In genomic region chr2:96967436-96967835, GRCh38 we compare ENCODE assay signal across 26 cellular contexts. TPM values are rescaled to one million over a fixed set of nuclear protein-coding genes. Genes with fewer than 3 reads are reported as not detected.
DNase-seq lines count a peak whose midpoint lies in the region; ATAC-seq, FAIRE-seq and TF ChIP-seq lines count a peak whose summit lies in the region.
"Had no signal": no experiment of that assay in that cellular context is flagged by ENCODE, and none has a peak within 500 bp of the region (broad histone marks: within the 10 kb centered on the region; RNA-seq: fewer than 3 reads in every experiment).

No MANE protein-coding gene starts in this region.

- H3K9me3 ChIP-seq in neuronal stem cell (replicated peaks in 1 of 2; ENCODE audit: control insufficient read depth in 2 of 2, insufficient read depth in 1 of 2, low read depth in 1 of 2, low read length in 2 of 2), result no peaks in the 10 kb centered on the region
- H3K9me3 ChIP-seq: HAP-1 had no signal

- no peak overlapping the region for H4K8ac ChIP-seq in neuronal stem cell (ENCODE audit: low read depth, low read length)

- no peak overlapping the region for H3K23ac ChIP-seq in neuronal stem cell (ENCODE audit: low read depth, low read length, poor library complexity)

- H3K18ac ChIP-seq in neuronal stem cell (ENCODE audit: low read length), result no peak overlapping the region

- H3K9me3 Mint-ChIP-seq in activated naive CD8-positive, alpha-beta T cell treated with anti-CD3 and anti-CD28 coated beads, Interleukin-2, amount 10 ng/mL, durations not matched to agents 7 days and 5 days, result no peaks in the 10 kb centered on the region
- H3K9me3 Mint-ChIP-seq in activated naive CD8-positive, alpha-beta T cell treated with anti-CD3 and anti-CD28 coated beads, Interleukin-2, amount 50 U/mL, for 24 hours, result no peaks in the 10 kb centered on the region
- H3K9me3 Mint-ChIP-seq in CD14-positive monocyte (peaks cover 0 to 1% (median 0%) of the 10 kb centered on the region in 7 donors), Calu3 (ENCODE audit: low read depth, unreplicated experiment) (no peaks in the 10 kb centered on the region)
- H3K9me3 Mint-ChIP-seq: GM23338, HFFc6 had no signal

- peaks cover 2% of the 10 kb centered on the region for H3K79me1 ChIP-seq in neuronal stem cell (ENCODE audit: low read depth, low read length)

- POLR2A ChIA-PET in activated naive CD8-positive, alpha-beta T cell treated with anti-CD3 and anti-CD28 coated beads, Interleukin-2, amount 10 ng/mL, durations not matched to agents 7 days and 5 days (lab: Charles Lee), result interaction anchor here (0.9 kb wide), 1 partner anchor 109 kb away, joined by 5 read pairs; the partner anchor contains the start of gene ANKRD39

- H2BK12ac ChIP-seq in neuronal stem cell (ENCODE audit: low read length), result no peak overlapping the region

- intact Hi-C loops in CD14-positive monocyte (cut with micrococcal nuclease), result no loop called here
- intact Hi-C loops in Calu3 (cut with micrococcal nuclease; ENCODE audit: unreplicated experiment), result no loop called here

- TF ChIP-seq CTCF in CD14-positive monocyte (IDR thresholded peaks at IDR 0.05), result no peak
- no peak for TF ChIP-seq CTCF in Calu3 (IDR thresholded peaks at IDR 0.05; ENCODE audit: unreplicated experiment)

- CTCF ChIA-PET in Calu3 (lab: Charles Lee), result no interaction called here

- no peak overlapping the region for H3K4me3 ChIP-seq in neuronal stem cell (ENCODE audit: low read length in 2 of 2)
- H3K4me3 ChIP-seq: GM23338, HAP-1 had no signal

- no peaks in the 10 kb centered on the region for H3K36me3 ChIP-seq in neuronal stem cell (replicated peaks in 1 of 2; ENCODE audit: control insufficient read depth in 2 of 2, insufficient read depth in 2 of 2, low read length in 2 of 2)
- H3K36me3 ChIP-seq: HAP-1 had no signal

- H3K27me3 ChIP-seq in neuronal stem cell (ENCODE audit: control insufficient read depth in 3 of 3, insufficient read depth in 3 of 3, low read depth in 1 of 3, low read length in 3 of 3), result peaks cover 0 to 36% (median 0%) of the 10 kb centered on the region in 3 experiments

- peaks cover 4% of the 10 kb centered on the region for H3K27me3 Mint-ChIP-seq in activated naive CD8-positive, alpha-beta T cell treated with anti-CD3 and anti-CD28 coated beads, Interleukin-2, amount 10 ng/mL, durations not matched to agents 7 days and 5 days
- H3K27me3 Mint-ChIP-seq in activated naive CD8-positive, alpha-beta T cell treated with anti-CD3 and anti-CD28 coated beads, Interleukin-2, amount 50 U/mL, for 24 hours, result peaks cover 4% of the 10 kb centered on the region
- peaks cover 8 to 22% (median 15%) of the 10 kb centered on the region in 3 donors for H3K27me3 Mint-ChIP-seq in CD14-positive monocyte (ENCODE audit: low read depth in 3 of 3)
- H3K27me3 Mint-ChIP-seq in Calu3 (ENCODE audit: unreplicated experiment), result peaks cover 59% of the 10 kb centered on the region

- H3K27ac Mint-ChIP-seq in activated naive CD8-positive, alpha-beta T cell treated with anti-CD3 and anti-CD28 coated beads, Interleukin-2, amount 10 ng/mL, durations not matched to agents 7 days and 5 days, result peak overlapping the region; percentile 61
- no peak overlapping the region for H3K27ac Mint-ChIP-seq in activated naive CD8-positive, alpha-beta T cell treated with anti-CD3 and anti-CD28 coated beads, Interleukin-2, amount 50 U/mL, for 24 hours
- H3K27ac Mint-ChIP-seq in CD14-positive monocyte (no peak overlapping the region), Calu3 (ENCODE audit: unreplicated experiment) (no peak overlapping the region)
- H3K27ac Mint-ChIP-seq: GM23338, HFFc6 had no signal

- H3K4me3 Mint-ChIP-seq in activated naive CD8-positive, alpha-beta T cell treated with anti-CD3 and anti-CD28 coated beads, Interleukin-2, amount 10 ng/mL, durations not matched to agents 7 days and 5 days, result peak overlapping the region; percentile 38
- H3K4me3 Mint-ChIP-seq in activated naive CD8-positive, alpha-beta T cell treated with anti-CD3 and anti-CD28 coated beads, Interleukin-2, amount 50 U/mL, for 24 hours, result no peak overlapping the region
- H3K4me3 Mint-ChIP-seq in CD14-positive monocyte (no peak overlapping the region), Calu3 (ENCODE audit: low read depth, unreplicated experiment) (no peak overlapping the region)
- H3K4me3 Mint-ChIP-seq: GM23338, HFFc6 had no signal

- no peak overlapping the region for H3K4me2 ChIP-seq in neuronal stem cell (ENCODE audit: insufficient read depth, low read length, poor library complexity, severe bottlenecking)
- H3K4me2 ChIP-seq: GM23338 had no signal

- H4K91ac ChIP-seq in neuronal stem cell (ENCODE audit: low read depth, low read length, poor library complexity), result no peak overlapping the region

- no peak overlapping the region for H2BK5ac ChIP-seq in neuronal stem cell (ENCODE audit: low read length)

- H2AK5ac ChIP-seq in neuronal stem cell (ENCODE audit: low read depth, low read length), result no peak overlapping the region

- FAIRE-seq in HTR-8/SVneo (lab: Jason Lieb, UNC), result peak; percentile 44
- FAIRE-seq: GM18507 had no signal

- H3K36me3 Mint-ChIP-seq in activated naive CD8-positive, alpha-beta T cell treated with anti-CD3 and anti-CD28 coated beads, Interleukin-2, amount 10 ng/mL, durations not matched to agents 7 days and 5 days, result peaks cover 3% of the 10 kb centered on the region
- no peaks in the 10 kb centered on the region for H3K36me3 Mint-ChIP-seq in activated naive CD8-positive, alpha-beta T cell treated with anti-CD3 and anti-CD28 coated beads, Interleukin-2, amount 50 U/mL, for 24 hours (ENCODE audit: low read depth)
- H3K36me3 Mint-ChIP-seq in CD14-positive monocyte, result no peaks in the 10 kb centered on the region
- no peaks in the 10 kb centered on the region for H3K36me3 Mint-ChIP-seq in Calu3 (ENCODE audit: insufficient read depth, unreplicated experiment)

- no peak overlapping the region for H2BK120ac ChIP-seq in neuronal stem cell (ENCODE audit: low read depth, low read length)

- no peak for ATAC-seq in activated naive CD8-positive, alpha-beta T cell treated with anti-CD3 and anti-CD28 coated beads, Interleukin-2, amount 10 ng/mL, durations not matched to agents 7 days and 5 days (ENCODE audit: low read depth)
- no peak for ATAC-seq in activated naive CD8-positive, alpha-beta T cell treated with anti-CD3 and anti-CD28 coated beads, Interleukin-2, amount 50 U/mL, for 24 hours
- no peak for ATAC-seq in HG03442 (IDR thresholded peaks at IDR 0.05; ENCODE audit: unreplicated experiment)
- ATAC-seq: GM23338, PC-3 had no signal

- H2AFZ ChIP-seq in neuronal stem cell (ENCODE audit: low read length), result no peak overlapping the region
- H2AFZ ChIP-seq: GM23338 had no signal

- DNase-seq in activated naive CD8-positive, alpha-beta T cell treated with anti-CD3 and anti-CD28 coated beads, Interleukin-2, amount 10 ng/mL, durations not matched to agents 7 days and 5 days, result no peak
- no peak for DNase-seq in activated naive CD8-positive, alpha-beta T cell treated with anti-CD3 and anti-CD28 coated beads, Interleukin-2, amount 50 U/mL, for 24 hours
- DNase-seq in HTR-8/SVneo (ENCODE audit: insufficient read length, low spot score) (no peak), neuronal stem cell (ENCODE audit: low spot score) (no peak), substantia nigra (lab: John Stamatoyannopoulos, UW) (no peak), CD14-positive monocyte (ENCODE audit: low spot score) (no peak), Calu3 (no peak)
- DNase-seq: DMS53; HFFc6; KBM-7; MV-4-11; NCI-H2029; NCI-H446; NCI-H524 treated with DMSO at 0.1 percent for 48 hours; NCI-H82; NK-92 treated with Interleukin-12 subunit alpha and Interleukin-12 subunit beta, amount 100 ng/mL, for 24 hours; PC-3; Right ventricle myocardium superior had no signal

- H3K14ac ChIP-seq in neuronal stem cell (ENCODE audit: low read length), result peak overlapping the region; percentile 13

- H2BK15ac ChIP-seq in neuronal stem cell (ENCODE audit: low read length), result no peak overlapping the region

- peaks cover 11 to 12% of the 10 kb centered on the region in 2 donors for H3K4me1 ChIP-seq in neuronal stem cell (ENCODE audit: control insufficient read depth in 2 of 2, insufficient read depth in 1 of 2, low read depth in 1 of 2, low read length in 2 of 2)
- H3K4me1 ChIP-seq: HAP-1 had no signal

- no TSS peak for BruUV-seq in Calu3 (replicated peaks; lab: Mats Ljungman, UMichigan)

- no peak overlapping the region for H3K9ac ChIP-seq in neuronal stem cell (ENCODE audit: low read depth, low read length, poor library complexity)

- H3K27ac ChIP-seq in neuronal stem cell (replicated peaks; ENCODE audit: low read length), result no peak overlapping the region
- H3K27ac ChIP-seq in substantia nigra (ENCODE audit: low read depth, low read length, poor library complexity, severe bottlenecking), result peak overlapping the region; percentile 51

- H3K4ac ChIP-seq in neuronal stem cell (ENCODE audit: low read length), result no peak overlapping the region

- H3K4me1 Mint-ChIP-seq in activated naive CD8-positive, alpha-beta T cell treated with anti-CD3 and anti-CD28 coated beads, Interleukin-2, amount 10 ng/mL, durations not matched to agents 7 days and 5 days, result peaks cover 78% of the 10 kb centered on the region
- peaks cover 39% of the 10 kb centered on the region for H3K4me1 Mint-ChIP-seq in activated naive CD8-positive, alpha-beta T cell treated with anti-CD3 and anti-CD28 coated beads, Interleukin-2, amount 50 U/mL, for 24 hours
- peaks cover 12% of the 10 kb centered on the region for H3K4me1 Mint-ChIP-seq in CD14-positive monocyte
- no peaks in the 10 kb centered on the region for H3K4me1 Mint-ChIP-seq in Calu3 (ENCODE audit: low read depth, unreplicated experiment)

- WGBS in neuronal stem cell (ENCODE audit: extremely low coverage in 2 of 2, insufficient read length in 2 of 2, insufficient replicate concordance in 1 of 2), 2 donors, result no CpG with 5 or more reads among the region's 10 CpGs

RNA-seq across cellular contexts. Expression of gene FAM178B, which starts 18.9 kb away (rescaled TPM):
- under 1 TPM; 0.75 to 0.94 TPM for total RNA-seq in activated naive CD8-positive, alpha-beta T cell treated with anti-CD3 and anti-CD28 coated beads, Interleukin-2, amount 10 ng/mL, durations not matched to agents 7 days and 5 days
- 1.0 TPM for polyA plus RNA-seq in neuronal stem cell (2013, experiment 1 of 2)
- 1.0 TPM for polyA plus RNA-seq in neuronal stem cell (2013, experiment 2 of 2)
- polyA plus RNA-seq in CD14-positive monocyte, result not detected
- not detected in 2 replicates for total RNA-seq in Calu3 (2022)
- total RNA-seq: A673, Daoy, G401, GM23338, HFFc6, MCF 10A, PC-3 had no signal
